ENCODE assay signal across 13 cellular contexts in genomic region chr18:6781846-6782245, GRCh38. TPM values are rescaled to one million over a fixed set of nuclear protein-coding genes. Genes with fewer than 3 reads are reported as not detected.
DNase-seq lines count a peak whose midpoint lies in the region; ATAC-seq and TF ChIP-seq lines count a peak whose summit lies in the region.
"Had no signal": no experiment of that assay in that cellular context is flagged by ENCODE, and none has a peak within 500 bp of the region (broad histone marks: within the 10 kb centered on the region; RNA-seq: fewer than 3 reads in every experiment).

No MANE protein-coding gene starts in this region.

- no peaks in the 10 kb centered on the region for H3K36me3 ChIP-seq in neuronal stem cell (replicated peaks in 1 of 2; ENCODE audit: control insufficient read depth in 2 of 2, insufficient read depth in 2 of 2, low read length in 2 of 2)
- H3K36me3 ChIP-seq: BLaER1 had no signal

- H2AFZ ChIP-seq in neuronal stem cell (ENCODE audit: low read length), result peak overlapping the region; percentile 81

- H2BK12ac ChIP-seq in neuronal stem cell (ENCODE audit: low read length), result no peak overlapping the region

- no peak overlapping the region for H2BK15ac ChIP-seq in neuronal stem cell (ENCODE audit: low read length)

- CTCF ChIA-PET in activated CD8-positive, alpha-beta T cell treated with anti-CD3 and anti-CD28 coated beads for 36 hours (lab: Charles Lee), result no interaction called here

- no peak overlapping the region for H4K8ac ChIP-seq in neuronal stem cell (ENCODE audit: low read depth, low read length)

- POLR2A ChIA-PET in activated CD8-positive, alpha-beta T cell treated with anti-CD3 and anti-CD28 coated beads for 36 hours (lab: Charles Lee), result no interaction called here

- H3K4me3 ChIP-seq in fibroblast of mammary gland (ENCODE audit: control insufficient read depth, low read depth, low read length), result no peak overlapping the region
- no peak overlapping the region for H3K4me3 ChIP-seq in neuronal stem cell (ENCODE audit: low read length in 2 of 2)
- H3K4me3 ChIP-seq: BLaER1 had no signal

- no peaks in the 10 kb centered on the region for H3K36me3 Mint-ChIP-seq in activated CD8-positive, alpha-beta T cell treated with anti-CD3 and anti-CD28 coated beads for 36 hours (ENCODE audit: low read depth)
- no peaks in the 10 kb centered on the region for H3K36me3 Mint-ChIP-seq in glutamatergic neuron (ENCODE audit: unreplicated experiment)
- H3K36me3 Mint-ChIP-seq: stimulated activated effector memory CD8-positive, alpha-beta T cell treated with anti-CD3 and anti-CD28 coated beads, Interleukin-12 subunit alpha, Interleukin-12 subunit beta, amount 100 ng/mL, for 72 hours had no signal

- H3K23ac ChIP-seq in neuronal stem cell (ENCODE audit: low read depth, low read length, poor library complexity), result no peak overlapping the region

- H3K27me3 ChIP-seq in neuronal stem cell (ENCODE audit: control insufficient read depth in 3 of 3, insufficient read depth in 3 of 3, low read depth in 1 of 3, low read length in 3 of 3), result no peaks in the 10 kb centered on the region
- H3K27me3 ChIP-seq: BLaER1 had no signal

- H3K4me1 ChIP-seq in neuronal stem cell (ENCODE audit: control insufficient read depth in 2 of 2, insufficient read depth in 1 of 2, low read depth in 1 of 2, low read length in 2 of 2), result peaks cover 9 to 10% of the 10 kb centered on the region in 2 donors
- H3K4me1 ChIP-seq: BLaER1 had no signal

- no peak overlapping the region for H3K4ac ChIP-seq in neuronal stem cell (ENCODE audit: low read length)

- no peaks in the 10 kb centered on the region for H3K27me3 Mint-ChIP-seq in activated CD8-positive, alpha-beta T cell treated with anti-CD3 and anti-CD28 coated beads for 36 hours
- H3K27me3 Mint-ChIP-seq in glutamatergic neuron (ENCODE audit: unreplicated experiment), result no peaks in the 10 kb centered on the region
- H3K27me3 Mint-ChIP-seq: central memory CD8-positive, alpha-beta T cell had no signal

- H2BK120ac ChIP-seq in neuronal stem cell (ENCODE audit: low read depth, low read length), result no peak overlapping the region

- H4K91ac ChIP-seq in neuronal stem cell (ENCODE audit: low read depth, low read length, poor library complexity), result no peak overlapping the region

- peaks cover 2% of the 10 kb centered on the region for H3K9me3 Mint-ChIP-seq in activated CD8-positive, alpha-beta T cell treated with anti-CD3 and anti-CD28 coated beads for 36 hours
- no peaks in the 10 kb centered on the region for H3K9me3 Mint-ChIP-seq in glutamatergic neuron (ENCODE audit: unreplicated experiment)

- H3K27ac Mint-ChIP-seq in activated CD8-positive, alpha-beta T cell treated with anti-CD3 and anti-CD28 coated beads for 36 hours, result no peak overlapping the region
- no peak overlapping the region for H3K27ac Mint-ChIP-seq in glutamatergic neuron (ENCODE audit: unreplicated experiment)
- H3K27ac Mint-ChIP-seq: stimulated activated effector memory CD8-positive, alpha-beta T cell treated with anti-CD3 and anti-CD28 coated beads, Interleukin-12 subunit alpha, Interleukin-12 subunit beta, amount 100 ng/mL, for 72 hours had no signal

- no peak overlapping the region for H2BK5ac ChIP-seq in neuronal stem cell (ENCODE audit: low read length)

- intact Hi-C loops in activated CD8-positive, alpha-beta T cell treated with anti-CD3 and anti-CD28 coated beads for 36 hours (cut with micrococcal nuclease), result no loop called here

- no peak overlapping the region for H3K4me3 Mint-ChIP-seq in activated CD8-positive, alpha-beta T cell treated with anti-CD3 and anti-CD28 coated beads for 36 hours
- no peak overlapping the region for H3K4me3 Mint-ChIP-seq in glutamatergic neuron (ENCODE audit: unreplicated experiment)
- H3K4me3 Mint-ChIP-seq: central memory CD8-positive, alpha-beta T cell; stimulated activated effector memory CD8-positive, alpha-beta T cell treated with anti-CD3 and anti-CD28 coated beads, Interleukin-12 subunit alpha, Interleukin-12 subunit beta, amount 100 ng/mL, for 72 hours had no signal

- no peak overlapping the region for H3K27ac ChIP-seq in neuronal stem cell (replicated peaks; ENCODE audit: low read length)
- H3K27ac ChIP-seq: BLaER1 had no signal

- no peak overlapping the region for H3K14ac ChIP-seq in neuronal stem cell (ENCODE audit: low read length)

- no peaks in the 10 kb centered on the region for H3K79me1 ChIP-seq in neuronal stem cell (ENCODE audit: low read depth, low read length)

- no peaks in the 10 kb centered on the region for H3K9me3 ChIP-seq in neuronal stem cell (replicated peaks in 1 of 2; ENCODE audit: control insufficient read depth in 2 of 2, insufficient read depth in 1 of 2, low read depth in 1 of 2, low read length in 2 of 2)
- H3K9me3 ChIP-seq: BLaER1 had no signal

- H3K4me2 ChIP-seq in neuronal stem cell (ENCODE audit: insufficient read depth, low read length, poor library complexity, severe bottlenecking), result no peak overlapping the region
- H3K4me2 ChIP-seq: BLaER1 had no signal

- no peak overlapping the region for H3K9ac ChIP-seq in neuronal stem cell (ENCODE audit: low read depth, low read length, poor library complexity)
- H3K9ac ChIP-seq: BLaER1 had no signal

- H2AK5ac ChIP-seq in neuronal stem cell (ENCODE audit: low read depth, low read length), result no peak overlapping the region

- H3K4me1 Mint-ChIP-seq in activated CD8-positive, alpha-beta T cell treated with anti-CD3 and anti-CD28 coated beads for 36 hours (ENCODE audit: low read depth), result no peaks in the 10 kb centered on the region
- H3K4me1 Mint-ChIP-seq in glutamatergic neuron (ENCODE audit: low read depth, unreplicated experiment), result peaks cover 14% of the 10 kb centered on the region
- H3K4me1 Mint-ChIP-seq: central memory CD8-positive, alpha-beta T cell; stimulated activated effector memory CD8-positive, alpha-beta T cell treated with anti-CD3 and anti-CD28 coated beads, Interleukin-12 subunit alpha, Interleukin-12 subunit beta, amount 100 ng/mL, for 72 hours had no signal

- TF ChIP-seq CTCF in fibroblast of mammary gland (conservative IDR thresholded peaks at IDR 0.05; ENCODE audit: control insufficient read depth, insufficient read depth, low read depth, low read length) (no peak), glutamatergic neuron (IDR thresholded peaks at IDR 0.05; ENCODE audit: partially characterized antibody, unreplicated experiment) (no peak)
- TF ChIP-seq CTCF in activated CD8-positive, alpha-beta T cell treated with anti-CD3 and anti-CD28 coated beads for 36 hours (IDR thresholded peaks at IDR 0.05), result no peak

- peak; percentile 12 for DNase-seq in AG08396 (ENCODE audit: low spot score)
- DNase-seq in RPMI7951 (ENCODE audit: low read depth), result peak; percentile 7
- DNase-seq in fibroblast of mammary gland (ENCODE audit: low read depth), result peak; percentile 68
- DNase-seq in neuronal stem cell (ENCODE audit: low spot score), result no peak
- DNase-seq in activated CD8-positive, alpha-beta T cell treated with anti-CD3 and anti-CD28 coated beads for 36 hours, result no peak
- no peak for DNase-seq in glutamatergic neuron
- no peak for DNase-seq in NCI-H128 (lab: John Stamatoyannopoulos, UW; ENCODE audit: unreplicated experiment)
- DNase-seq: NCI-H2227 treated with DMSO at 0.1 percent for 48 hours, SW 1271 had no signal

- H3K18ac ChIP-seq in neuronal stem cell (ENCODE audit: low read length), result peak overlapping the region; percentile 18

- ATAC-seq in GM18498 (IDR thresholded peaks at IDR 0.05; ENCODE audit: unreplicated experiment), result no peak
- ATAC-seq in activated CD8-positive, alpha-beta T cell treated with anti-CD3 and anti-CD28 coated beads for 36 hours, result no peak

RNA-seq across cellular contexts. Expression of gene ARHGAP28, which starts 52.3 kb away (rescaled TPM):
- total RNA-seq in RPMI7951 (2014; rRNA removed; shearing (Covaris generic)), result 0.24 and 0.29 TPM in 2 replicates
- 9.8 TPM for polyA plus RNA-seq in neuronal stem cell (2013, experiment 1 of 2)
- 10.7 TPM for polyA plus RNA-seq in neuronal stem cell (2013, experiment 2 of 2)
- total RNA-seq in activated CD8-positive, alpha-beta T cell treated with anti-CD3 and anti-CD28 coated beads for 36 hours, result not detected
- 36.8 TPM for total RNA-seq in glutamatergic neuron (ENCODE audit: unreplicated experiment)

Comparison
In these comparisons a context has a peak if more than half of its experiments do, and no peak if none do; other contexts are left out.
1. DNase-seq: peak in AG08396 (single experiment), RPMI7951 (single experiment) and fibroblast of mammary gland (single experiment); none in neuronal stem cell (single experiment), activated CD8-positive, alpha-beta T cell treated with anti-CD3 and anti-CD28 coated beads for 36 hours (single experiment), glutamatergic neuron (single experiment) and NCI-H128 (single experiment).
2. RNA of gene ARHGAP28, which starts 52.3 kb away (total RNA-seq): 36.8 TPM in glutamatergic neuron (single experiment); 0.24 to 0.29 TPM in RPMI7951 and not detected in activated CD8-positive, alpha-beta T cell treated with anti-CD3 and anti-CD28 coated beads for 36 hours; every median in the first group is over 10 times any median in the second.